7 cellular contexts compared by ENCODE assay signal in the genomic region with DNA sequence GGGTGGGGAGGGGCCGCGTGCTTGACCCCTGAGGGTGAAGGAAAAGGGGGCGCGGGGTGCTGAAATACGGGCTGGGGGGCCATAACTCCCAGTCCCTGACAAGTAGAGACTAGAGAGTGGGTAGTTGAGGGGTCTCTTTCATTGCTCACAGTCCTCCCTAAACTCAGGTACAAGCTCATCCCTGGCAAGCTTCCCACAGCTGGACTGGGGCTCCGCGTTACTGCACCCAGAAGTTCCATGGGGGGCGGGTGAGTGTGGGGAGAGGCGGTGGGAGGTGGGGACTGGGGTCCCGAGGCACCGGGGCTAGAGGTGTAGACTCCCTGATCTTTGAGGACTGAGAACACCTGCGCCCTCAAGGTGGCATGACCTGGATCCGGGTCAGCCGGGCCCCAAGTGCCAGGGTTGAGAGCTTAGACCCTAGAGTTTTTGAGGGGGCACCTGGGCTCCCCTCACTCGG. TPM values are rescaled to one million over a fixed set of nuclear protein-coding genes. Genes with fewer than 3 reads are reported as not detected.
A peak's percentile ranks its signal among the peaks of the same experiment; 100 is the strongest.
DNase-seq lines count a peak whose midpoint lies in the region; ATAC-seq and TF ChIP-seq lines count a peak whose summit lies in the region.

No MANE protein-coding gene starts in this region.

- H3K27ac Mint-ChIP-seq in activated T-helper 1 cell treated with anti-CD3 and anti-CD28 coated beads, Interleukin-12 subunit alpha, Interleukin-12 subunit beta, Interleukin-2, Interleukin-4 antibody, amounts not matched to agents 30 ng/mL and 10 ng/mL and 1 ng/mL, durations not matched to agents 14 hours and 24 hours and 36 hours = no peak overlapping the region
- peak overlapping the region; percentile 80 for H3K27ac Mint-ChIP-seq in stimulated activated memory B cell treated with anti-CD40 and anti-IgM and Interleukin-4, amounts not matched to agents 10 μg/mL and 1 μg/mL and 100 μg/mL, for 72 hours

- no peak for ATAC-seq in stimulated activated memory B cell treated with anti-CD40 and anti-IgM and Interleukin-4, amounts not matched to agents 10 μg/mL and 1 μg/mL and 100 μg/mL, for 72 hours

- intact Hi-C loops in activated T-helper 1 cell treated with anti-CD3 and anti-CD28 coated beads, Interleukin-12 subunit alpha, Interleukin-12 subunit beta, Interleukin-2, Interleukin-4 antibody, amounts not matched to agents 30 ng/mL and 10 ng/mL and 1 ng/mL, durations not matched to agents 14 hours and 24 hours and 36 hours (cut with micrococcal nuclease) = loop anchor here (1.0 to 10.0 kb wide), 3 partner anchors 94 to 472 kb away; a partner anchor contains a TSS

- H3K9me3 Mint-ChIP-seq in activated T-helper 1 cell treated with anti-CD3 and anti-CD28 coated beads, Interleukin-12 subunit alpha, Interleukin-12 subunit beta, Interleukin-2, Interleukin-4 antibody, amounts not matched to agents 30 ng/mL and 10 ng/mL and 1 ng/mL, durations not matched to agents 14 hours and 24 hours and 36 hours = no peaks in the 10 kb centered on the region
- H3K9me3 Mint-ChIP-seq in stimulated activated memory B cell treated with anti-CD40 and anti-IgM and Interleukin-4, amounts not matched to agents 10 μg/mL and 1 μg/mL and 100 μg/mL, for 72 hours = no peaks in the 10 kb centered on the region

- H3K27me3 ChIP-seq in HL-60 (ENCODE audit: insufficient read depth, poor library complexity, severe bottlenecking) = no peaks in the 10 kb centered on the region

- DNase-seq in HL-60 (ENCODE audit: low read depth in 1 of 2, low spot score in 1 of 2) = no peak
- DNase-seq in activated T-helper 1 cell treated with anti-CD3 and anti-CD28 coated beads, Interleukin-12 subunit alpha, Interleukin-12 subunit beta, Interleukin-2, Interleukin-4 antibody, amounts not matched to agents 30 ng/mL and 10 ng/mL and 1 ng/mL, durations not matched to agents 14 hours and 24 hours and 36 hours (ENCODE audit: low spot score) = no peak
- DNase-seq in NCI-H526 treated with DMSO at 0.1 percent for 48 hours (lab: John Stamatoyannopoulos, UW) = no peak
- DNase-seq in GF-D8 (lab: John Stamatoyannopoulos, UW) = no peak
- DNase-seq in AG08396 (ENCODE audit: low spot score) = no peak

- H3K4me1 Mint-ChIP-seq in activated T-helper 1 cell treated with anti-CD3 and anti-CD28 coated beads, Interleukin-12 subunit alpha, Interleukin-12 subunit beta, Interleukin-2, Interleukin-4 antibody, amounts not matched to agents 30 ng/mL and 10 ng/mL and 1 ng/mL, durations not matched to agents 14 hours and 24 hours and 36 hours (ENCODE audit: low read depth) = peaks cover 30% of the 10 kb centered on the region
- peaks cover 33% of the 10 kb centered on the region for H3K4me1 Mint-ChIP-seq in stimulated activated memory B cell treated with anti-CD40 and anti-IgM and Interleukin-4, amounts not matched to agents 10 μg/mL and 1 μg/mL and 100 μg/mL, for 72 hours

- H3K27ac ChIP-seq in HL-60 (replicated peaks) = no peak overlapping the region

- H3K4me3 ChIP-seq in HL-60 (replicated peaks; ENCODE audit: insufficient read depth, low read length) (peak overlapping the region; percentile 58), iPS-18c (ENCODE audit: insufficient read depth, low read depth, low read length) (peak overlapping the region; percentile 68)

- peaks cover 4% of the 10 kb centered on the region for H3K36me3 Mint-ChIP-seq in activated T-helper 1 cell treated with anti-CD3 and anti-CD28 coated beads, Interleukin-12 subunit alpha, Interleukin-12 subunit beta, Interleukin-2, Interleukin-4 antibody, amounts not matched to agents 30 ng/mL and 10 ng/mL and 1 ng/mL, durations not matched to agents 14 hours and 24 hours and 36 hours (ENCODE audit: low read depth)
- peaks cover 7% of the 10 kb centered on the region for H3K36me3 Mint-ChIP-seq in stimulated activated memory B cell treated with anti-CD40 and anti-IgM and Interleukin-4, amounts not matched to agents 10 μg/mL and 1 μg/mL and 100 μg/mL, for 72 hours

- H3K4me3 Mint-ChIP-seq in activated T-helper 1 cell treated with anti-CD3 and anti-CD28 coated beads, Interleukin-12 subunit alpha, Interleukin-12 subunit beta, Interleukin-2, Interleukin-4 antibody, amounts not matched to agents 30 ng/mL and 10 ng/mL and 1 ng/mL, durations not matched to agents 14 hours and 24 hours and 36 hours = peak overlapping the region; percentile 82
- H3K4me3 Mint-ChIP-seq in stimulated activated memory B cell treated with anti-CD40 and anti-IgM and Interleukin-4, amounts not matched to agents 10 μg/mL and 1 μg/mL and 100 μg/mL, for 72 hours = peak overlapping the region; percentile 82

- H3K27me3 Mint-ChIP-seq in activated T-helper 1 cell treated with anti-CD3 and anti-CD28 coated beads, Interleukin-12 subunit alpha, Interleukin-12 subunit beta, Interleukin-2, Interleukin-4 antibody, amounts not matched to agents 30 ng/mL and 10 ng/mL and 1 ng/mL, durations not matched to agents 14 hours and 24 hours and 36 hours (ENCODE audit: insufficient read depth) = no peaks in the 10 kb centered on the region
- no peaks in the 10 kb centered on the region for H3K27me3 Mint-ChIP-seq in stimulated activated memory B cell treated with anti-CD40 and anti-IgM and Interleukin-4, amounts not matched to agents 10 μg/mL and 1 μg/mL and 100 μg/mL, for 72 hours

- no peaks in the 10 kb centered on the region for H3K9me3 ChIP-seq in iPS-18c (ENCODE audit: control insufficient read depth, insufficient read depth, low read length)

- no peak for TF ChIP-seq CTCF in HL-60 (IDR thresholded peaks at IDR 0.05; ENCODE audit: insufficient read depth, low read length)

RNA-seq across cellular contexts. Expression of a gene that starts 1.3 kb away (rescaled TPM):
- total RNA-seq in activated T-helper 1 cell treated with anti-CD3 and anti-CD28 coated beads, Interleukin-12 subunit alpha, Interleukin-12 subunit beta, Interleukin-2, Interleukin-4 antibody, amounts not matched to agents 30 ng/mL and 10 ng/mL and 1 ng/mL, durations not matched to agents 14 hours and 24 hours and 36 hours = 0.98 and 1.0 TPM in 2 replicates

RNA-seq across cellular contexts. Expression of a gene that starts 5.3 kb away (rescaled TPM):
- total RNA-seq in activated T-helper 1 cell treated with anti-CD3 and anti-CD28 coated beads, Interleukin-12 subunit alpha, Interleukin-12 subunit beta, Interleukin-2, Interleukin-4 antibody, amounts not matched to agents 30 ng/mL and 10 ng/mL and 1 ng/mL, durations not matched to agents 14 hours and 24 hours and 36 hours = 434 and 451 TPM in 2 replicates

RNA-seq across cellular contexts. Expression of a gene that starts 14.0 kb away (rescaled TPM):
- 105 and 118 TPM in 2 replicates for total RNA-seq in activated T-helper 1 cell treated with anti-CD3 and anti-CD28 coated beads, Interleukin-12 subunit alpha, Interleukin-12 subunit beta, Interleukin-2, Interleukin-4 antibody, amounts not matched to agents 30 ng/mL and 10 ng/mL and 1 ng/mL, durations not matched to agents 14 hours and 24 hours and 36 hours

RNA-seq across cellular contexts. Expression of a gene that starts 23.5 kb away (rescaled TPM):
- total RNA-seq in activated T-helper 1 cell treated with anti-CD3 and anti-CD28 coated beads, Interleukin-12 subunit alpha, Interleukin-12 subunit beta, Interleukin-2, Interleukin-4 antibody, amounts not matched to agents 30 ng/mL and 10 ng/mL and 1 ng/mL, durations not matched to agents 14 hours and 24 hours and 36 hours = 0.41 and 0.51 TPM in 2 replicates

RNA-seq across cellular contexts. Expression of a gene that starts 30.3 kb away (rescaled TPM):
- total RNA-seq in activated T-helper 1 cell treated with anti-CD3 and anti-CD28 coated beads, Interleukin-12 subunit alpha, Interleukin-12 subunit beta, Interleukin-2, Interleukin-4 antibody, amounts not matched to agents 30 ng/mL and 10 ng/mL and 1 ng/mL, durations not matched to agents 14 hours and 24 hours and 36 hours = 41.0 and 48.4 TPM in 2 replicates
